In the genomic region with DNA sequence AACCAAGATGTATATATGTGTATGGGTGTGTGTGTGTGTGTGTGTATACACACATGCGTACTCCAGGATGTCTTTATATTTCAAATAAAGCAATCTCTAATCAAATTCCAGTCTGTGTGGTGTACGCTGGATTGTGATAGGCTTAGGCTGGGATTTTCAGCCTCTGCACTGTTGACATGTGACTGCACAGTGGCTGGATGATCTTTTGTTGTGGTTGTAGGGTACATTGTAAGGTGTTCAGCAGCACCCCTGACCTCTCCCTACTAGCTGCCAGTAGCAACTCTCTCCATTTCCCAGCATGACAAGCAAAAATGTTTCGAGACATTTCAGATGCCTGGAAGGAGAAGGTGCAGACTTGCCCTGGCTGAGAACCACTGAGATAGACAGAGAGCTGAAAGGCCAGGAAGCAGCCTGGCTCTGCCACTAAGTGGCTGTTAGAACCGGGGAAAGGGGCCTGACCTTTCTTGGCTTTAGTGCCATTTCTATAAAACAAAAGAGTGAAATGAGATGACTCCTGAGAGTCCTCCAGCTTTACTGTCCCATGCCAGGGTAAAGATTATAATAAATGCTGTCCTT, we compare ENCODE assay signal across 15 cellular contexts. TPM values are rescaled to one million over a fixed set of nuclear protein-coding genes. Genes with fewer than 3 reads are reported as not detected.
DNase-seq lines count a peak whose midpoint lies in the region; ATAC-seq and TF ChIP-seq lines count a peak whose summit lies in the region.
"Had no signal": no experiment of that assay in that cellular context is flagged by ENCODE, and none has a peak within 500 bp of the region (broad histone marks: within the 10 kb centered on the region; RNA-seq: fewer than 3 reads in every experiment).

No MANE protein-coding gene starts in this region.

- ATAC-seq in right cardiac atrium (peak in 1 of 2 donors; percentile 58), left cardiac atrium (no peak), HG02981 (IDR thresholded peaks at IDR 0.05; ENCODE audit: unreplicated experiment) (no peak)
- ATAC-seq: psoas muscle had no signal

- peaks cover 45% of the 10 kb centered on the region for H3K36me3 Mint-ChIP-seq in activated naive CD8-positive, alpha-beta T cell treated with anti-CD3 and anti-CD28 coated beads for 36 hours
- peaks cover 4% of the 10 kb centered on the region for H3K36me3 Mint-ChIP-seq in endothelial cell (ENCODE audit: low read depth, unreplicated experiment)

- H3K4me3 ChIP-seq in right cardiac atrium (ENCODE audit: low read length) (no peak overlapping the region), muscle layer of duodenum (ENCODE audit: low read depth in 1 of 2, low read length in 2 of 2) (no peak overlapping the region)
- H3K4me3 ChIP-seq: psoas muscle had no signal

- TF ChIP-seq CTCF in endothelial cell (IDR thresholded peaks at IDR 0.05; ENCODE audit: unreplicated experiment), result no peak

- peak overlapping the region; percentile 30 for H3K27ac ChIP-seq in right cardiac atrium (ENCODE audit: low read length)
- H3K27ac ChIP-seq in muscle layer of duodenum (ENCODE audit: low read length), result peak overlapping the region; percentile 10
- H3K27ac ChIP-seq: psoas muscle had no signal

- 69% methylated on average over 4 of the region's 4 CpGs for WGBS in right cardiac atrium

- H3K36me3 ChIP-seq in muscle layer of duodenum (ENCODE audit: control insufficient read depth in 1 of 2, insufficient read depth in 2 of 2, low read length in 2 of 2), result peaks cover 35 to 41% of the 10 kb centered on the region in 2 donors

- H3K4me1 Mint-ChIP-seq in activated naive CD8-positive, alpha-beta T cell treated with anti-CD3 and anti-CD28 coated beads for 36 hours, result peaks cover 31% of the 10 kb centered on the region
- no peaks in the 10 kb centered on the region for H3K4me1 Mint-ChIP-seq in endothelial cell (ENCODE audit: unreplicated experiment)

- DNase-seq in right cardiac atrium (no peak), left cardiac atrium (no peak), endothelial cell (ENCODE audit: low spot score) (no peak), SHP77 (lab: John Stamatoyannopoulos, UW) (no peak), NCI-H2029 (lab: John Stamatoyannopoulos, UW) (no peak)
- DNase-seq in activated naive CD8-positive, alpha-beta T cell treated with anti-CD3 and anti-CD28 coated beads for 36 hours, result no peak
- DNase-seq: activated CD4-positive, alpha-beta T cell treated with anti-CD3 and anti-CD28 coated beads, Interleukin-2, amount 50 U/mL, for 4 hours; activated naive CD4-positive, alpha-beta T cell treated with Interleukin-2 at 50 U/mL for 16 hours; BE2C; hypothalamus; MM.1S; psoas muscle had no signal

- no peaks in the 10 kb centered on the region for H3K27me3 Mint-ChIP-seq in activated naive CD8-positive, alpha-beta T cell treated with anti-CD3 and anti-CD28 coated beads for 36 hours
- no peaks in the 10 kb centered on the region for H3K27me3 Mint-ChIP-seq in endothelial cell (ENCODE audit: unreplicated experiment)
- H3K27me3 Mint-ChIP-seq: central memory CD8-positive, alpha-beta T cell had no signal

- intact Hi-C loops in right cardiac atrium (cut with DNase I), result no loop called here
- intact Hi-C loops in left cardiac atrium (cut with DNase I), result no loop called here

- peak overlapping the region; percentile 50 for H3K27ac Mint-ChIP-seq in activated naive CD8-positive, alpha-beta T cell treated with anti-CD3 and anti-CD28 coated beads for 36 hours
- no peak overlapping the region for H3K27ac Mint-ChIP-seq in endothelial cell (ENCODE audit: unreplicated experiment)

- H3K27me3 ChIP-seq in right cardiac atrium (ENCODE audit: control insufficient read depth, insufficient read depth) (no peaks in the 10 kb centered on the region), muscle layer of duodenum (ENCODE audit: low read depth, low read length) (no peaks in the 10 kb centered on the region)
- H3K27me3 ChIP-seq: BE2C had no signal

- H3K9me3 ChIP-seq in right cardiac atrium (ENCODE audit: control insufficient read depth, low read length) (no peaks in the 10 kb centered on the region), muscle layer of duodenum (ENCODE audit: control insufficient read depth in 1 of 2, low read length in 2 of 2) (no peaks in the 10 kb centered on the region)
- H3K9me3 ChIP-seq: BE2C, psoas muscle had no signal

- no peak overlapping the region for H3K4me3 Mint-ChIP-seq in activated naive CD8-positive, alpha-beta T cell treated with anti-CD3 and anti-CD28 coated beads for 36 hours
- no peak overlapping the region for H3K4me3 Mint-ChIP-seq in endothelial cell (ENCODE audit: unreplicated experiment)
- H3K4me3 Mint-ChIP-seq: central memory CD8-positive, alpha-beta T cell had no signal

- no peaks in the 10 kb centered on the region for H3K9me3 Mint-ChIP-seq in activated naive CD8-positive, alpha-beta T cell treated with anti-CD3 and anti-CD28 coated beads for 36 hours
- H3K9me3 Mint-ChIP-seq in endothelial cell (ENCODE audit: unreplicated experiment), result no peaks in the 10 kb centered on the region
- H3K9me3 Mint-ChIP-seq: central memory CD8-positive, alpha-beta T cell had no signal

- no peaks in the 10 kb centered on the region for H3K4me1 ChIP-seq in right cardiac atrium (ENCODE audit: control insufficient read depth, insufficient read depth, low read length)
- peaks cover 0 to 15% of the 10 kb centered on the region in 2 donors for H3K4me1 ChIP-seq in muscle layer of duodenum (ENCODE audit: control insufficient read depth in 1 of 2, insufficient read depth in 2 of 2, low read length in 2 of 2)
- H3K4me1 ChIP-seq: BE2C, psoas muscle had no signal

RNA-seq across cellular contexts. Expression of gene PGM2, which starts 10.4 kb away (rescaled TPM):
- total RNA-seq in right cardiac atrium (10 to 100 TPM in 2 of 4 donors, 1 to 10 TPM in 2; 8.9 to 14.7 (median 10.7) TPM), left cardiac atrium (10 to 100 TPM; 13.8 to 17.6 TPM), endothelial cell (ENCODE audit: unreplicated experiment) (16.6 TPM)
- 4.3 TPM for polyA plus RNA-seq in right cardiac atrium
- 10 to 100 TPM; 75.7 to 78.7 TPM for total RNA-seq in activated naive CD8-positive, alpha-beta T cell treated with anti-CD3 and anti-CD28 coated beads for 36 hours

RNA-seq across cellular contexts. Expression of gene TBC1D1, which starts 54.0 kb away (rescaled TPM):
- total RNA-seq in right cardiac atrium (100 to 1,000 TPM; 114 to 134 (median 118) TPM), left cardiac atrium (100 to 1,000 TPM; 116 to 130 TPM), endothelial cell (ENCODE audit: unreplicated experiment) (139 TPM)
- polyA plus RNA-seq in right cardiac atrium, result 86.7 TPM
- 10 to 100 TPM; 79.6 to 80.3 TPM for total RNA-seq in activated naive CD8-positive, alpha-beta T cell treated with anti-CD3 and anti-CD28 coated beads for 36 hours
